26 cellular contexts compared by ENCODE assay signal in genomic region chr5:77607324-77607723, GRCh38. TPM values are rescaled to one million over a fixed set of nuclear protein-coding genes. Genes with fewer than 3 reads are reported as not detected.
DNase-seq lines count a peak whose midpoint lies in the region; ATAC-seq and TF ChIP-seq lines count a peak whose summit lies in the region.
"Had no signal": no experiment of that assay in that cellular context is flagged by ENCODE, and none has a peak within 500 bp of the region (broad histone marks: within the 10 kb centered on the region; RNA-seq: fewer than 3 reads in every experiment).

No MANE protein-coding gene starts in this region.

- no peaks in the 10 kb centered on the region for H3K4me1 Mint-ChIP-seq in CD4-positive, alpha-beta T cell (ENCODE audit: low read depth)
- H3K4me1 Mint-ChIP-seq: H9 had no signal

- POLR2A ChIA-PET in CD4-positive, alpha-beta T cell (lab: Charles Lee): no interaction called here

- peaks cover 61% of the 10 kb centered on the region for H3K27me3 Mint-ChIP-seq in CD4-positive, alpha-beta T cell

- no peaks in the 10 kb centered on the region for H3K36me3 Mint-ChIP-seq in CD4-positive, alpha-beta T cell (ENCODE audit: low read depth)

- CTCF ChIA-PET in CD4-positive, alpha-beta T cell (lab: Charles Lee): no interaction called here

- peaks cover 2% of the 10 kb centered on the region for H3K9me3 Mint-ChIP-seq in CD4-positive, alpha-beta T cell

- H3K9me3 ChIP-seq in CD4-positive, alpha-beta T cell (ENCODE audit: control insufficient read depth, low read length): no peaks in the 10 kb centered on the region

- intact Hi-C loops in left colon (cut with DNase I, micrococcal nuclease): no loop called here
- intact Hi-C loops in CD4-positive, alpha-beta T cell (cut with DNase I, micrococcal nuclease): no loop called here

- ATAC-seq in left colon (peak; percentile 91), HG03139 (IDR thresholded peaks at IDR 0.05; ENCODE audit: unreplicated experiment) (no peak)
- no peak for ATAC-seq in CD4-positive, alpha-beta T cell (ENCODE audit: poor library complexity)
- ATAC-seq: Panc1 had no signal

- H3K27ac Mint-ChIP-seq in CD4-positive, alpha-beta T cell: no peak overlapping the region
- H3K27ac Mint-ChIP-seq: H9; T-helper 2 cell treated with Interferon-gamma antibody and Interleukin-4, amounts not matched to agents 5 μg/mL and 100 μg/mL, for 36 hours had no signal

- H3K27ac ChIP-seq in CD4-positive, alpha-beta T cell (ENCODE audit: low read depth, low read length): no peak overlapping the region
- H3K27ac ChIP-seq: GM23248, RWPE1 had no signal

- DNase-seq in NCI-H748 (lab: John Stamatoyannopoulos, UW; ENCODE audit: unreplicated experiment) (peak; percentile 20), NCI-H748 treated with DMSO at 0.1 percent for 48 hours (lab: John Stamatoyannopoulos, UW) (no peak), DMS53 treated with DMSO at 0.1 percent for 48 hours (lab: John Stamatoyannopoulos, UW; ENCODE audit: unreplicated experiment) (peak; percentile 91), NCI-H345 treated with DMSO at 0.1 percent for 48 hours (lab: John Stamatoyannopoulos, UW; ENCODE audit: unreplicated experiment) (peak; percentile 5), left colon (no peak)
- DNase-seq in CD4-positive, alpha-beta T cell: no peak
- DNase-seq: DMS153, GM23248, H9, Karpas-422, MV-4-11, NCI-H2081, NCI-H2171 treated with DMSO at 0.1 percent for 48 hours, NCI-H446, NCI-H69, SHP77, T-helper 1 cell had no signal

- TF ChIP-seq CTCF in CD4-positive, alpha-beta T cell (IDR thresholded peaks at IDR 0.05): no peak

- H3K27me3 ChIP-seq in CD4-positive, alpha-beta T cell (ENCODE audit: control insufficient read depth, insufficient read depth, low read length): peaks cover 18% of the 10 kb centered on the region

- H3K4me3 Mint-ChIP-seq in CD4-positive, alpha-beta T cell: no peak overlapping the region
- H3K4me3 Mint-ChIP-seq: H9; T-helper 2 cell treated with Interferon-gamma antibody and Interleukin-4, amounts not matched to agents 5 μg/mL and 100 μg/mL, for 36 hours had no signal

RNA-seq across cellular contexts. Expression of gene OTP, which starts 31.2 kb away (rescaled TPM):
- total RNA-seq in left colon: not detected
- not detected for total RNA-seq in CD4-positive, alpha-beta T cell
- total RNA-seq: A172, Daoy, G401, GM23248, H9, M059J, SK-MEL-5 had no signal

Comparison
In these comparisons a context has a peak if more than half of its experiments do, and no peak if none do; other contexts are left out.
1. DNase-seq: peak in NCI-H748 (single experiment), DMS53 treated with DMSO at 0.1 percent for 48 hours (single experiment) and NCI-H345 treated with DMSO at 0.1 percent for 48 hours (single experiment); none in NCI-H748 treated with DMSO at 0.1 percent for 48 hours (single experiment), left colon (0 of 2) and CD4-positive, alpha-beta T cell (0 of 10).